Comparison of ENCODE assay signal across 26 cellular contexts in genomic region chr2:120707816-120708215, GRCh38. TPM values are rescaled to one million over a fixed set of nuclear protein-coding genes. Genes with fewer than 3 reads are reported as not detected.
"Had no signal": no experiment of that assay in that cellular context is flagged by ENCODE, and none has a peak within 500 bp of the region (broad histone marks: within the 10 kb centered on the region; RNA-seq: fewer than 3 reads in every experiment).

No MANE protein-coding gene starts in this region.

- H3K4me3 ChIP-seq: hepatocyte, left ventricle myocardium inferior, lower lobe of right lung, psoas muscle, right lobe of liver, stomach, thoracic aorta had no signal

- H3K4me3 Mint-ChIP-seq: dendritic cell treated with granulocyte-macrophage colony-stimulating factor and Interleukin-4, amounts not matched to agents 40 ng/mL and 50 ng/mL, for 4 days; memory B cell; nephron had no signal

- H3K27ac Mint-ChIP-seq: dendritic cell treated with granulocyte-macrophage colony-stimulating factor and Interleukin-4, amounts not matched to agents 40 ng/mL and 50 ng/mL, for 4 days; memory B cell had no signal

- H3K79me2 ChIP-seq: hepatocyte, parathyroid adenoma had no signal

- H3K9me3 Mint-ChIP-seq: dendritic cell treated with granulocyte-macrophage colony-stimulating factor and Interleukin-4, amounts not matched to agents 40 ng/mL and 50 ng/mL, for 4 days; memory B cell; nephron had no signal

- H3K27me3 ChIP-seq: right lobe of liver had no signal

- H3K9ac ChIP-seq: parathyroid adenoma had no signal

- H3K4me2 ChIP-seq: hepatocyte had no signal

- H3K36me3 ChIP-seq: left ventricle myocardium inferior, lower lobe of right lung, right lobe of liver, stomach, thoracic aorta had no signal

- H3K9me3 ChIP-seq: left ventricle myocardium inferior, lower lobe of right lung, psoas muscle, right lobe of liver, stomach, thoracic aorta had no signal

- H3K36me3 Mint-ChIP-seq: memory B cell had no signal

- H2AFZ ChIP-seq: hepatocyte, parathyroid adenoma had no signal

- H3K27ac ChIP-seq: hepatocyte, left ventricle myocardium inferior, lower lobe of right lung, parathyroid adenoma, psoas muscle, right lobe of liver, stomach, thoracic aorta had no signal

- DNase-seq: erythroblast; foreskin melanocyte; head of caudate nucleus; kidney; left cardiac atrium; left ventricle myocardium inferior; lower lobe of right lung; midbrain; psoas muscle; retina; right lobe of liver; stimulated activated CD4-positive, alpha-beta T cell treated with anti-CD3 and anti-CD28 coated beads, Interleukin-15, amount 100 ng/mL, for 24 hours; stimulated activated CD4-positive, alpha-beta T cell treated with anti-CD3 and anti-CD28 coated beads, Interleukin-1b, Interleukin-23, amount 100 ng/mL, for 48 hours; stimulated activated CD4-positive, alpha-beta T cell treated with anti-CD3 and anti-CD28 coated beads, Interleukin-4, amount 100 ng/mL, for 4 hours; stimulated activated naive CD4-positive, alpha-beta T cell; stomach; substantia nigra; trophoblast cell had no signal

- FAIRE-seq: colon, endothelial cell of umbilical vein, kidney had no signal

- H3K4me1 ChIP-seq: left ventricle myocardium inferior, lower lobe of right lung, parathyroid adenoma, psoas muscle, right lobe of liver, stomach had no signal

- H3K4me1 Mint-ChIP-seq: memory B cell had no signal

- ATAC-seq: left cardiac atrium, lower lobe of right lung, psoas muscle, right lobe of liver had no signal

RNA-seq across cellular contexts. Expression of gene GLI2, which starts 27.9 kb away (rescaled TPM):
- polyA plus RNA-seq: endothelial cell of umbilical vein had no signal
